ENCODE assay signal across 1 cellular context in the genomic region with DNA sequence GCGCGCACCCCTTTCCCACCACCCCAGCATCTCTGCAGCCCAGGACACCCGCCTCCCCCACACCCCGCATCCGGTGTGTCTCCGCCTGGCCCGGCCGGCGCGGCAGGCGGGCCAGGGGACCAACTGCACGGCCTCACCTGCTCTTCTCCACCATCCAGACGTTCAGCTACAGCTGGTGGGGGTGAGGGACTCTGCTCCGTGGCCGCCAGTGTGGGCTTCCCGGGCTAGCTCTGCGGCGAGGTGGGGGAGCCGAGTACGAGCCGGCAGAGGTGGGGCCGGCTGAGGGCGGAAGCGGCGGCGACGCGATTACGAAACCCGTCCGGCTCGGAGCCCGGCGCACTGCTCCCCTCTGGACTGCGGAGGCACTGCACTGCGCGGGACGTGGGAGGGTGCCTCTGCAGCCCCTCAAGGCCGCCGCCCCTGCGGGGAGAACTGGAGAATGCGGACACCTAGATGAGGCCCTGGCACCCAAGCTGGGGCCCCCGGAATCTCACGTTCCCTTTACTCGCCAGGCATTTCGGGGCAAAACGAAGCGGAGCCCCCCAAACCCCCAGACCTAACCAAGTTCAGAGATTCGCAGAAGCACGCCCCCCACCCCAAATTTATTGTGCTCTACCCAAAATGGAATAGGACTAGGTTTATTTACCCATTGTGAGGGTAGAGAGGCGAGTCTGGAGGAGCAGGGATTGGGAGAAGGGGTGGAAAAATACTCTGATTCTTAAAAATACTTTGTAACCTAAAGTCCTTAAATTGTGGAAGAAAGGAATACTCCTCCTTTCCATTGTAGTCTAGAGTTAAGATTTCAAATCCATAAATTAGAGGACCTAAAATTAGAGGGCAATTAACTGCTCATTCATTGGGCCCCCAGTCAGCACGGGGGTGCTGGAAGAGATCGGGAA.
TF ChIP-seq lines count a peak whose summit lies in the region.

A gene with protein sequence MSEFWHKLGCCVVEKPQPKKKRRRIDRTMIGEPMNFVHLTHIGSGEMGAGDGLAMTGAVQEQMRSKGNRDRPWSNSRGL (minus strand): TSS at position 281 of the 899 bp plus-strand sequence. CDS start 3,892 bp downstream, outside the sequence.

TF ChIP-seq in K562, 482 proteins besides CTCF, POLR2A, EP300 and RAD21 (continued from another document and continues in another):
- TF ChIP-seq, protein P1, sequence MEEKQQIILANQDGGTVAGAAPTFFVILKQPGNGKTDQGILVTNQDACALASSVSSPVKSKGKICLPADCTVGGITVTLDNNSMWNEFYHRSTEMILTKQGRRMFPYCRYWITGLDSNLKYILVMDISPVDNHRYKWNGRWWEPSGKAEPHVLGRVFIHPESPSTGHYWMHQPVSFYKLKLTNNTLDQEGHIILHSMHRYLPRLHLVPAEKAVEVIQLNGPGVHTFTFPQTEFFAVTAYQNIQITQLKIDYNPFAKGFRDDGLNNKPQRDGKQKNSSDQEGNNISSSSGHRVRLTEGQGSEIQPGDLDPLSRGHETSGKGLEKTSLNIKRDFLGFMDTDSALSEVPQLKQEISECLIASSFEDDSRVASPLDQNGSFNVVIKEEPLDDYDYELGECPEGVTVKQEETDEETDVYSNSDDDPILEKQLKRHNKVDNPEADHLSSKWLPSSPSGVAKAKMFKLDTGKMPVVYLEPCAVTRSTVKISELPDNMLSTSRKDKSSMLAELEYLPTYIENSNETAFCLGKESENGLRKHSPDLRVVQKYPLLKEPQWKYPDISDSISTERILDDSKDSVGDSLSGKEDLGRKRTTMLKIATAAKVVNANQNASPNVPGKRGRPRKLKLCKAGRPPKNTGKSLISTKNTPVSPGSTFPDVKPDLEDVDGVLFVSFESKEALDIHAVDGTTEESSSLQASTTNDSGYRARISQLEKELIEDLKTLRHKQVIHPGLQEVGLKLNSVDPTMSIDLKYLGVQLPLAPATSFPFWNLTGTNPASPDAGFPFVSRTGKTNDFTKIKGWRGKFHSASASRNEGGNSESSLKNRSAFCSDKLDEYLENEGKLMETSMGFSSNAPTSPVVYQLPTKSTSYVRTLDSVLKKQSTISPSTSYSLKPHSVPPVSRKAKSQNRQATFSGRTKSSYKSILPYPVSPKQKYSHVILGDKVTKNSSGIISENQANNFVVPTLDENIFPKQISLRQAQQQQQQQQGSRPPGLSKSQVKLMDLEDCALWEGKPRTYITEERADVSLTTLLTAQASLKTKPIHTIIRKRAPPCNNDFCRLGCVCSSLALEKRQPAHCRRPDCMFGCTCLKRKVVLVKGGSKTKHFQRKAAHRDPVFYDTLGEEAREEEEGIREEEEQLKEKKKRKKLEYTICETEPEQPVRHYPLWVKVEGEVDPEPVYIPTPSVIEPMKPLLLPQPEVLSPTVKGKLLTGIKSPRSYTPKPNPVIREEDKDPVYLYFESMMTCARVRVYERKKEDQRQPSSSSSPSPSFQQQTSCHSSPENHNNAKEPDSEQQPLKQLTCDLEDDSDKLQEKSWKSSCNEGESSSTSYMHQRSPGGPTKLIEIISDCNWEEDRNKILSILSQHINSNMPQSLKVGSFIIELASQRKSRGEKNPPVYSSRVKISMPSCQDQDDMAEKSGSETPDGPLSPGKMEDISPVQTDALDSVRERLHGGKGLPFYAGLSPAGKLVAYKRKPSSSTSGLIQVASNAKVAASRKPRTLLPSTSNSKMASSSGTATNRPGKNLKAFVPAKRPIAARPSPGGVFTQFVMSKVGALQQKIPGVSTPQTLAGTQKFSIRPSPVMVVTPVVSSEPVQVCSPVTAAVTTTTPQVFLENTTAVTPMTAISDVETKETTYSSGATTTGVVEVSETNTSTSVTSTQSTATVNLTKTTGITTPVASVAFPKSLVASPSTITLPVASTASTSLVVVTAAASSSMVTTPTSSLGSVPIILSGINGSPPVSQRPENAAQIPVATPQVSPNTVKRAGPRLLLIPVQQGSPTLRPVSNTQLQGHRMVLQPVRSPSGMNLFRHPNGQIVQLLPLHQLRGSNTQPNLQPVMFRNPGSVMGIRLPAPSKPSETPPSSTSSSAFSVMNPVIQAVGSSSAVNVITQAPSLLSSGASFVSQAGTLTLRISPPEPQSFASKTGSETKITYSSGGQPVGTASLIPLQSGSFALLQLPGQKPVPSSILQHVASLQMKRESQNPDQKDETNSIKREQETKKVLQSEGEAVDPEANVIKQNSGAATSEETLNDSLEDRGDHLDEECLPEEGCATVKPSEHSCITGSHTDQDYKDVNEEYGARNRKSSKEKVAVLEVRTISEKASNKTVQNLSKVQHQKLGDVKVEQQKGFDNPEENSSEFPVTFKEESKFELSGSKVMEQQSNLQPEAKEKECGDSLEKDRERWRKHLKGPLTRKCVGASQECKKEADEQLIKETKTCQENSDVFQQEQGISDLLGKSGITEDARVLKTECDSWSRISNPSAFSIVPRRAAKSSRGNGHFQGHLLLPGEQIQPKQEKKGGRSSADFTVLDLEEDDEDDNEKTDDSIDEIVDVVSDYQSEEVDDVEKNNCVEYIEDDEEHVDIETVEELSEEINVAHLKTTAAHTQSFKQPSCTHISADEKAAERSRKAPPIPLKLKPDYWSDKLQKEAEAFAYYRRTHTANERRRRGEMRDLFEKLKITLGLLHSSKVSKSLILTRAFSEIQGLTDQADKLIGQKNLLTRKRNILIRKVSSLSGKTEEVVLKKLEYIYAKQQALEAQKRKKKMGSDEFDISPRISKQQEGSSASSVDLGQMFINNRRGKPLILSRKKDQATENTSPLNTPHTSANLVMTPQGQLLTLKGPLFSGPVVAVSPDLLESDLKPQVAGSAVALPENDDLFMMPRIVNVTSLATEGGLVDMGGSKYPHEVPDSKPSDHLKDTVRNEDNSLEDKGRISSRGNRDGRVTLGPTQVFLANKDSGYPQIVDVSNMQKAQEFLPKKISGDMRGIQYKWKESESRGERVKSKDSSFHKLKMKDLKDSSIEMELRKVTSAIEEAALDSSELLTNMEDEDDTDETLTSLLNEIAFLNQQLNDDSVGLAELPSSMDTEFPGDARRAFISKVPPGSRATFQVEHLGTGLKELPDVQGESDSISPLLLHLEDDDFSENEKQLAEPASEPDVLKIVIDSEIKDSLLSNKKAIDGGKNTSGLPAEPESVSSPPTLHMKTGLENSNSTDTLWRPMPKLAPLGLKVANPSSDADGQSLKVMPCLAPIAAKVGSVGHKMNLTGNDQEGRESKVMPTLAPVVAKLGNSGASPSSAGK (IDR thresholded peaks at IDR 0.05), result no peak
- TF ChIP-seq, protein P2, sequence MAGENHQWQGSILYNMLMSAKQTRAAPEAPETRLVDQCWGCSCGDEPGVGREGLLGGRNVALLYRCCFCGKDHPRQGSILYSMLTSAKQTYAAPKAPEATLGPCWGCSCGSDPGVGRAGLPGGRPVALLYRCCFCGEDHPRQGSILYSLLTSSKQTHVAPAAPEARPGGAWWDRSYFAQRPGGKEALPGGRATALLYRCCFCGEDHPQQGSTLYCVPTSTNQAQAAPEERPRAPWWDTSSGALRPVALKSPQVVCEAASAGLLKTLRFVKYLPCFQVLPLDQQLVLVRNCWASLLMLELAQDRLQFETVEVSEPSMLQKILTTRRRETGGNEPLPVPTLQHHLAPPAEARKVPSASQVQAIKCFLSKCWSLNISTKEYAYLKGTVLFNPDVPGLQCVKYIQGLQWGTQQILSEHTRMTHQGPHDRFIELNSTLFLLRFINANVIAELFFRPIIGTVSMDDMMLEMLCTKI (IDR thresholded peaks at IDR 0.05; ENCODE audit: partially characterized antibody), result no peak
- peak in 1 of 2 experiments; percentile 90; a peak in 3 of 4 replicates for TF ChIP-seq HDAC1 (IDR thresholded peaks at IDR 0.05)
- TF ChIP-seq PHB2 (IDR thresholded peaks at IDR 0.05; ENCODE audit: low read depth), result no peak; the same call in 1 of the 2 replicates
- no peak for TF ChIP-seq ZNF778 (CRISPR knock-in tag; IDR thresholded peaks at IDR 0.05)
- TF ChIP-seq GTF2F1 (IDR thresholded peaks at IDR 0.05; ENCODE audit: low read depth, low read length), result 0 out of 2 replicates have a peak, but pooled peaks have one; percentile 66
- TF ChIP-seq, protein P3, sequence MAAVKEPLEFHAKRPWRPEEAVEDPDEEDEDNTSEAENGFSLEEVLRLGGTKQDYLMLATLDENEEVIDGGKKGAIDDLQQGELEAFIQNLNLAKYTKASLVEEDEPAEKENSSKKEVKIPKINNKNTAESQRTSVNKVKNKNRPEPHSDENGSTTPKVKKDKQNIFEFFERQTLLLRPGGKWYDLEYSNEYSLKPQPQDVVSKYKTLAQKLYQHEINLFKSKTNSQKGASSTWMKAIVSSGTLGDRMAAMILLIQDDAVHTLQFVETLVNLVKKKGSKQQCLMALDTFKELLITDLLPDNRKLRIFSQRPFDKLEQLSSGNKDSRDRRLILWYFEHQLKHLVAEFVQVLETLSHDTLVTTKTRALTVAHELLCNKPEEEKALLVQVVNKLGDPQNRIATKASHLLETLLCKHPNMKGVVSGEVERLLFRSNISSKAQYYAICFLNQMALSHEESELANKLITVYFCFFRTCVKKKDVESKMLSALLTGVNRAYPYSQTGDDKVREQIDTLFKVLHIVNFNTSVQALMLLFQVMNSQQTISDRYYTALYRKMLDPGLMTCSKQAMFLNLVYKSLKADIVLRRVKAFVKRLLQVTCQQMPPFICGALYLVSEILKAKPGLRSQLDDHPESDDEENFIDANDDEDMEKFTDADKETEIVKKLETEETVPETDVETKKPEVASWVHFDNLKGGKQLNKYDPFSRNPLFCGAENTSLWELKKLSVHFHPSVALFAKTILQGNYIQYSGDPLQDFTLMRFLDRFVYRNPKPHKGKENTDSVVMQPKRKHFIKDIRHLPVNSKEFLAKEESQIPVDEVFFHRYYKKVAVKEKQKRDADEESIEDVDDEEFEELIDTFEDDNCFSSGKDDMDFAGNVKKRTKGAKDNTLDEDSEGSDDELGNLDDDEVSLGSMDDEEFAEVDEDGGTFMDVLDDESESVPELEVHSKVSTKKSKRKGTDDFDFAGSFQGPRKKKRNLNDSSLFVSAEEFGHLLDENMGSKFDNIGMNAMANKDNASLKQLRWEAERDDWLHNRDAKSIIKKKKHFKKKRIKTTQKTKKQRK (IDR thresholded peaks at IDR 0.05; ENCODE audit: borderline replicate concordance, low read depth, low read length), result no peak
- TF ChIP-seq CHD1 (IDR thresholded peaks at IDR 0.05; ENCODE audit: low read length), result peak; percentile 26
- peak; percentile 73 for TF ChIP-seq RBBP5 (IDR thresholded peaks at IDR 0.05; ENCODE audit: borderline replicate concordance, insufficient read depth, low read length, poor library complexity, severe bottlenecking)
- TF ChIP-seq ZNF830 (CRISPR knock-in tag; IDR thresholded peaks at IDR 0.05), result 0 out of 2 replicates have a peak, but pooled peaks have one; percentile 22
- peak; percentile 72; the same call in 1 of the 2 replicates for TF ChIP-seq NR3C1 (CRISPR knock-in tag; IDR thresholded peaks at IDR 0.05)
- peak; percentile 99 for TF ChIP-seq ETV5 (CRISPR knock-in tag; IDR thresholded peaks at IDR 0.05; ENCODE audit: low read depth)
- no peak for TF ChIP-seq ILK (tag; IDR thresholded peaks at IDR 0.05; ENCODE audit: borderline replicate concordance, low read depth)
- TF ChIP-seq, protein P4, sequence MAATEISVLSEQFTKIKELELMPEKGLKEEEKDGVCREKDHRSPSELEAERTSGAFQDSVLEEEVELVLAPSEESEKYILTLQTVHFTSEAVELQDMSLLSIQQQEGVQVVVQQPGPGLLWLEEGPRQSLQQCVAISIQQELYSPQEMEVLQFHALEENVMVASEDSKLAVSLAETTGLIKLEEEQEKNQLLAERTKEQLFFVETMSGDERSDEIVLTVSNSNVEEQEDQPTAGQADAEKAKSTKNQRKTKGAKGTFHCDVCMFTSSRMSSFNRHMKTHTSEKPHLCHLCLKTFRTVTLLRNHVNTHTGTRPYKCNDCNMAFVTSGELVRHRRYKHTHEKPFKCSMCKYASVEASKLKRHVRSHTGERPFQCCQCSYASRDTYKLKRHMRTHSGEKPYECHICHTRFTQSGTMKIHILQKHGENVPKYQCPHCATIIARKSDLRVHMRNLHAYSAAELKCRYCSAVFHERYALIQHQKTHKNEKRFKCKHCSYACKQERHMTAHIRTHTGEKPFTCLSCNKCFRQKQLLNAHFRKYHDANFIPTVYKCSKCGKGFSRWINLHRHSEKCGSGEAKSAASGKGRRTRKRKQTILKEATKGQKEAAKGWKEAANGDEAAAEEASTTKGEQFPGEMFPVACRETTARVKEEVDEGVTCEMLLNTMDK (IDR thresholded peaks at IDR 0.05; ENCODE audit: borderline replicate concordance, insufficient read depth, low read depth, low read length, poor library complexity, severe bottlenecking), result peak; percentile 75
- 0 out of 2 replicates have a peak, but pooled peaks have one; percentile 67 for TF ChIP-seq E2F3 (CRISPR knock-in tag; IDR thresholded peaks at IDR 0.05)
- TF ChIP-seq SNRNP70 (optimal IDR thresholded peaks at IDR 0.05; ENCODE audit: low read depth, low read length), result no peak
- TF ChIP-seq, protein P5, sequence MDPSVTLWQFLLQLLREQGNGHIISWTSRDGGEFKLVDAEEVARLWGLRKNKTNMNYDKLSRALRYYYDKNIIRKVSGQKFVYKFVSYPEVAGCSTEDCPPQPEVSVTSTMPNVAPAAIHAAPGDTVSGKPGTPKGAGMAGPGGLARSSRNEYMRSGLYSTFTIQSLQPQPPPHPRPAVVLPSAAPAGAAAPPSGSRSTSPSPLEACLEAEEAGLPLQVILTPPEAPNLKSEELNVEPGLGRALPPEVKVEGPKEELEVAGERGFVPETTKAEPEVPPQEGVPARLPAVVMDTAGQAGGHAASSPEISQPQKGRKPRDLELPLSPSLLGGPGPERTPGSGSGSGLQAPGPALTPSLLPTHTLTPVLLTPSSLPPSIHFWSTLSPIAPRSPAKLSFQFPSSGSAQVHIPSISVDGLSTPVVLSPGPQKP (CRISPR knock-in tag; IDR thresholded peaks at IDR 0.05), result no peak
- TF ChIP-seq RB1 (IDR thresholded peaks at IDR 0.05; ENCODE audit: low read depth), result peak; percentile 93
- no peak for TF ChIP-seq ZNF174 (CRISPR knock-in tag; IDR thresholded peaks at IDR 0.05)
- no peak for TF ChIP-seq FOXJ2 (tag; IDR thresholded peaks at IDR 0.05)
- no peak for TF ChIP-seq STAT5B (CRISPR knock-in tag; IDR thresholded peaks at IDR 0.05)
- TF ChIP-seq, protein P6, sequence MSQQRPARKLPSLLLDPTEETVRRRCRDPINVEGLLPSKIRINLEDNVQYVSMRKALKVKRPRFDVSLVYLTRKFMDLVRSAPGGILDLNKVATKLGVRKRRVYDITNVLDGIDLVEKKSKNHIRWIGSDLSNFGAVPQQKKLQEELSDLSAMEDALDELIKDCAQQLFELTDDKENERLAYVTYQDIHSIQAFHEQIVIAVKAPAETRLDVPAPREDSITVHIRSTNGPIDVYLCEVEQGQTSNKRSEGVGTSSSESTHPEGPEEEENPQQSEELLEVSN (IDR thresholded peaks at IDR 0.05; ENCODE audit: borderline replicate concordance in 1 of 2, extremely low read depth in 1 of 2, insufficient read depth in 1 of 2, insufficient read length in 1 of 2, low read depth in 1 of 2, low read length in 1 of 2, poor library complexity in 1 of 2, severe bottlenecking in 1 of 2), result peak in 1 of 2 experiments; percentile 41
- peak; percentile 31; the same call in 1 of the 2 replicates for TF ChIP-seq KLF13 (tag; IDR thresholded peaks at IDR 0.05; ENCODE audit: borderline replicate concordance, low read depth)
- no peak; a peak in 3 of 4 replicates for TF ChIP-seq RCOR1 (IDR thresholded peaks at IDR 0.05; ENCODE audit: borderline replicate concordance in 1 of 2, low read depth in 2 of 2, low read length in 2 of 2)
- 0 out of 2 replicates have a peak, but pooled peaks have one; percentile 64 for TF ChIP-seq SRSF3 (IDR thresholded peaks at IDR 0.05; ENCODE audit: insufficient read depth, low read length)
- TF ChIP-seq NFE2L1 (tag; IDR thresholded peaks at IDR 0.05; ENCODE audit: borderline replicate concordance, low read depth), result no peak
- no peak for TF ChIP-seq MTA1 (IDR thresholded peaks at IDR 0.05; ENCODE audit: borderline replicate concordance)
- TF ChIP-seq CHD4 (IDR thresholded peaks at IDR 0.05; ENCODE audit: insufficient read depth, insufficient replicate concordance, low read depth, low read length, poor library complexity, severe bottlenecking), result no peak
- no peak for TF ChIP-seq ZNF431 (CRISPR knock-in tag; IDR thresholded peaks at IDR 0.05)
